In the genomic region with DNA sequence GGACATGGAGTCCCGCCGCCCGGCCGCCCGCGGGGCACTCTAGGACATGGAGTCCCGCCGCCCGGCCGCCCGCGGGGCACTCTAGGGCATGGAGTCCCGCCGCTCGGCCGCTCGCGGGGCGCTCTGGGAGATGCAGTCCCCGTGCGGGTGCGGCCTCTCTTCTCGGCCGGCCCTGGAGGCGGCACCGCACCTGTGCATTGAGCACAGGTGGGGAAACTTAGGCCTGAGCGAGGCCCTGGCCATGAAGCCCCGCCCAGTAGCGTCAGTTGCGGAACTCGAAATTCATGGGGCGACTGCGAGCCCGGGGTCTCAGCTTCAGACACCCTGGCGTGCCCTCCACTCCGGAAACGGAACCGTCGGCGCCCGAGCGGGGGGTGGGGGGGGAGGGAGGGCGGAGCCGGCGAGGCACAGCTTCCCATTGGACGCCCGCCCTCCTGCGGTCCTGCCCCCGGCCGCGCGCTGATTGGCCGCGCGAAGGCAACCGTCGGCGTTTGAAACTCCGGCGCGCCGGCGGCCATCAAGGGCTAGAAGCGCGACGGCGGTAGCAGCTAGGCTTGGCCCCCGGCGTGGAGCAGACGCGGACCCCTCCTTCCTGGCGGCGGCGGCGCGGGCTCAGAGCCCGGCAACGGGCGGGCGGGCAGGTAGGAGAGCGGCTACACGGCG, we compare ENCODE assay signal across 8 cellular contexts. TPM values are rescaled to one million over a fixed set of nuclear protein-coding genes. Genes with fewer than 3 reads are reported as not detected.
DNase-seq lines count a peak whose midpoint lies in the region; ATAC-seq and TF ChIP-seq lines count a peak whose summit lies in the region.

A gene (plus strand): TSS at position 519 of the 663 bp plus-strand sequence. CDS start 1,901 bp downstream, outside the sequence.
A gene with protein sequence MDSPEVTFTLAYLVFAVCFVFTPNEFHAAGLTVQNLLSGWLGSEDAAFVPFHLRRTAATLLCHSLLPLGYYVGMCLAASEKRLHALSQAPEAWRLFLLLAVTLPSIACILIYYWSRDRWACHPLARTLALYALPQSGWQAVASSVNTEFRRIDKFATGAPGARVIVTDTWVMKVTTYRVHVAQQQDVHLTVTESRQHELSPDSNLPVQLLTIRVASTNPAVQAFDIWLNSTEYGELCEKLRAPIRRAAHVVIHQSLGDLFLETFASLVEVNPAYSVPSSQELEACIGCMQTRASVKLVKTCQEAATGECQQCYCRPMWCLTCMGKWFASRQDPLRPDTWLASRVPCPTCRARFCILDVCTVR (minus strand): TSS at position 321 of the 663 bp plus-strand sequence. CDS start 486 bp downstream, outside the sequence.

- WGBS in ovary, 3 donors: 0 to 2% (median 2%) methylated on average over 21 to 83 of the region's 83 CpGs
- under 1% methylated on average over 83 of the region's 83 CpGs for WGBS in thymus

- H3K4me1 ChIP-seq in ovary (ENCODE audit: insufficient read depth): peaks cover 8% of the 10 kb centered on the region
- H3K4me1 ChIP-seq in thymus (ENCODE audit: control insufficient read depth, insufficient read depth, low read length): peaks cover 32% of the 10 kb centered on the region

- peak; percentile 96 to 99 (median 98) for DNase-seq in NCI-H1417 (lab: John Stamatoyannopoulos, UW)
- peak; percentile 92 for DNase-seq in activated naive CD8-positive, alpha-beta T cell treated with anti-CD3 and anti-CD28 coated beads, Interleukin-2, amount 10 ng/mL, durations not matched to agents 7 days and 5 days
- DNase-seq in head of caudate nucleus: peak; percentile 87 to 98 (median 95)
- DNase-seq in ovary: peak; percentile 91 to 94 (median 92)

- H3K4me1 Mint-ChIP-seq in activated naive CD8-positive, alpha-beta T cell treated with anti-CD3 and anti-CD28 coated beads, Interleukin-2, amount 10 ng/mL, durations not matched to agents 7 days and 5 days: peaks cover 36% of the 10 kb centered on the region

- H3K27me3 ChIP-seq in SU-DHL-6 (ENCODE audit: low read length) (no peaks in the 10 kb centered on the region), ovary (no peaks in the 10 kb centered on the region), thymus (ENCODE audit: control insufficient read depth, insufficient read depth) (no peaks in the 10 kb centered on the region)

- ATAC-seq in HG02763 (IDR thresholded peaks at IDR 0.05; ENCODE audit: unreplicated experiment): peak; percentile 76
- ATAC-seq in activated naive CD8-positive, alpha-beta T cell treated with anti-CD3 and anti-CD28 coated beads, Interleukin-2, amount 10 ng/mL, durations not matched to agents 7 days and 5 days (ENCODE audit: low read depth): peak; percentile 86

- no peak within 1 kb of the TSS for H2AFZ ChIP-seq in SU-DHL-6 (ENCODE audit: low read depth, low read length, severe bottlenecking)

- H3K27me3 Mint-ChIP-seq in activated naive CD8-positive, alpha-beta T cell treated with anti-CD3 and anti-CD28 coated beads, Interleukin-2, amount 10 ng/mL, durations not matched to agents 7 days and 5 days: no peaks in the 10 kb centered on the region

- peak within 1 kb of the TSS; percentile 93 for H3K27ac ChIP-seq in SU-DHL-6 (ENCODE audit: low read depth, low read length)
- H3K27ac ChIP-seq in ovary: peak within 1 kb of the TSS; percentile 0 to 90
- peak within 1 kb of the TSS; percentile 98 for H3K27ac ChIP-seq in thymus (ENCODE audit: low read depth)

- peak within 1 kb of the TSS; percentile 83 for H3K4me2 ChIP-seq in SU-DHL-6 (ENCODE audit: low read depth, low read length, poor library complexity, severe bottlenecking)

- H3K4me3 Mint-ChIP-seq in activated naive CD8-positive, alpha-beta T cell treated with anti-CD3 and anti-CD28 coated beads, Interleukin-2, amount 10 ng/mL, durations not matched to agents 7 days and 5 days: peak within 1 kb of the TSS; percentile 99

- H3K9me3 ChIP-seq in SU-DHL-6 (ENCODE audit: insufficient read depth, low read length) (no peaks in the 10 kb centered on the region), ovary (no peaks in the 10 kb centered on the region), thymus (ENCODE audit: control insufficient read depth) (no peaks in the 10 kb centered on the region)

- TF ChIP-seq CTCF in GM12875 (IDR thresholded peaks at IDR 0.05; ENCODE audit: borderline replicate concordance, insufficient read depth, low read depth, low read length) (no peak), SU-DHL-6 (IDR thresholded peaks at IDR 0.05; ENCODE audit: insufficient read depth, low read length, poor library complexity, severe bottlenecking) (no peak), ovary (IDR thresholded peaks at IDR 0.05) (no peak)

- peak within 1 kb of the TSS; percentile 97 for H3K9ac ChIP-seq in SU-DHL-6 (ENCODE audit: low read length)

- H3K9me3 Mint-ChIP-seq in activated naive CD8-positive, alpha-beta T cell treated with anti-CD3 and anti-CD28 coated beads, Interleukin-2, amount 10 ng/mL, durations not matched to agents 7 days and 5 days: no peaks in the 10 kb centered on the region

- TF ChIP-seq POLR2A in ovary (IDR thresholded peaks at IDR 0.05): peak; percentile 18

- H3K4me3 ChIP-seq in GM12875 (ENCODE audit: low read depth, low read length) (peak within 1 kb of the TSS; percentile 95), SU-DHL-6 (ENCODE audit: insufficient read depth, low read length, poor library complexity, severe bottlenecking) (peak within 1 kb of the TSS; percentile 87), ovary (peak within 1 kb of the TSS; percentile 46), thymus (ENCODE audit: low read length) (peak within 1 kb of the TSS; percentile 72)

- intact Hi-C loops in head of caudate nucleus (cut with DNase I): loop anchor here (10.0 kb wide), 1 partner anchor 366 kb away; no protein-coding TSS in a partner anchor
- intact Hi-C loops in ovary (cut with DNase I): loop anchor here in 1 of 4 donors (5.0 kb wide), 1 partner anchor 374 kb away; a partner anchor contains a TSS

- H3F3A ChIP-seq in SU-DHL-6 (ENCODE audit: insufficient read depth): peaks cover 38% of the 10 kb centered on the region

- H3K36me3 Mint-ChIP-seq in activated naive CD8-positive, alpha-beta T cell treated with anti-CD3 and anti-CD28 coated beads, Interleukin-2, amount 10 ng/mL, durations not matched to agents 7 days and 5 days: peaks cover 31% of the 10 kb centered on the region

- no peak for TF ChIP-seq EP300 in ovary (IDR thresholded peaks at IDR 0.05)

- peaks cover 45% of the 10 kb centered on the region for H3K79me2 ChIP-seq in SU-DHL-6 (ENCODE audit: insufficient read depth, low read length)

- POLR2A ChIA-PET in activated naive CD8-positive, alpha-beta T cell treated with anti-CD3 and anti-CD28 coated beads, Interleukin-2, amount 10 ng/mL, durations not matched to agents 7 days and 5 days (lab: Charles Lee): interaction anchor here (0.5 to 7.0 kb wide), 15 partner anchors 10 to 747 kb away, joined by 3 to 148 read pairs (median 4); a partner anchor contains a TSS

- H3K36me3 ChIP-seq in SU-DHL-6 (ENCODE audit: low read length) (peaks cover 8% of the 10 kb centered on the region; the same call in 1 of the 2 replicates), ovary (no peaks in the 10 kb centered on the region), thymus (ENCODE audit: control insufficient read depth, insufficient read depth) (peaks cover 40% of the 10 kb centered on the region)

- peaks cover 2% of the 10 kb centered on the region; the same call in 1 of the 2 replicates for H4K20me1 ChIP-seq in SU-DHL-6 (ENCODE audit: low read depth, low read length)

- no peaks in the 10 kb centered on the region for H3K9me2 ChIP-seq in SU-DHL-6 (replicated peaks; ENCODE audit: insufficient read depth, low read length)

- H3K27ac Mint-ChIP-seq in activated naive CD8-positive, alpha-beta T cell treated with anti-CD3 and anti-CD28 coated beads, Interleukin-2, amount 10 ng/mL, durations not matched to agents 7 days and 5 days: peak within 1 kb of the TSS; percentile 98

RNA-seq across cellular contexts. Expression of the first gene that starts in this region (rescaled TPM):
- total RNA-seq in activated naive CD8-positive, alpha-beta T cell treated with anti-CD3 and anti-CD28 coated beads, Interleukin-2, amount 10 ng/mL, durations not matched to agents 7 days and 5 days: 100 to 1,000 TPM; 234 to 235 TPM
- total RNA-seq in ovary: 10 to 100 TPM in 1 of 7 donors, 1 to 10 TPM in 6; 2.1 to 10.4 (median 6.0) TPM
- polyA plus RNA-seq in ovary (1 to 10 TPM; 5.3 to 7.0 TPM), thymus (46.7 TPM)

RNA-seq across cellular contexts. Expression of the second gene that starts in this region (rescaled TPM):
- 10 to 100 TPM; 27.5 to 27.6 TPM for total RNA-seq in activated naive CD8-positive, alpha-beta T cell treated with anti-CD3 and anti-CD28 coated beads, Interleukin-2, amount 10 ng/mL, durations not matched to agents 7 days and 5 days
- 10 to 100 TPM; 27.6 to 42.5 (median 40.3) TPM for total RNA-seq in ovary
- polyA plus RNA-seq in ovary (10 to 100 TPM in 1 of 2 donors, 1 to 10 TPM in 1; 5.6 to 43.2 TPM), thymus (23.2 TPM)

Comparison
In these comparisons a context has a peak if more than half of its experiments do, and no peak if none do; other contexts are left out.
1. Peak in every context shown above with its lines: DNase-seq, ATAC-seq, H3K4me3 ChIP-seq and H3K27ac ChIP-seq.
2. RNA of the first gene that starts in this region (total RNA-seq): 234 to 235 TPM in activated naive CD8-positive, alpha-beta T cell treated with anti-CD3 and anti-CD28 coated beads, Interleukin-2, amount 10 ng/mL, durations not matched to agents 7 days and 5 days; 2.1 to 10.4 TPM in ovary; every median in the first group is over 10 times any median in the second.
3. H3K27ac ChIP-seq: peak in every context shown above with its lines; median percentile 98 in thymus; 93 in SU-DHL-6; 45 in ovary.